ENCODE assay signal across 20 cellular contexts in the genomic region with DNA sequence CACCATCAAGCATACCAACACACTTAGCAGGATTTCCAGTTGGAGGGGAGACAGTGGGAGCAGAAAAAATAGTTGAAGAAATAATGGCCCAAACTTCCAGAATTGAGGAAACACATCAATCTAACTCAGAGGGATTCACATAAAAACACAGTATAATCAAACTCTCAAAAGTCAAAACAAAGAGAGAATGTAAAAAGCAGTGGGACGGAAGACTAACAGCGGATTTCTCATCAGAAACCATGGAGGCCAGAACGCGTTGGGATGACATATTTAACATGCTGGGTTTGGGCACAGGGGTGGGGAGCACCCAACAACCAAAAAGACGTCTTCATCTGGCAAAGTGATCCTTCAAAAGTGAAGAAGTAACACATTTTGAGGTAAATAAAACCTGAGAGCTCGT. TPM values are rescaled to one million over a fixed set of nuclear protein-coding genes. Genes with fewer than 3 reads are reported as not detected.
DNase-seq lines count a peak whose midpoint lies in the region; ATAC-seq, FAIRE-seq and TF ChIP-seq lines count a peak whose summit lies in the region.
"Had no signal": no experiment of that assay in that cellular context is flagged by ENCODE, and none has a peak within 500 bp of the region (broad histone marks: within the 10 kb centered on the region; RNA-seq: fewer than 3 reads in every experiment).

No MANE protein-coding gene starts in this region.

- no peak for TF ChIP-seq RAD21 in K562 (CRISPR knock-in tag; conservative IDR thresholded peaks at IDR 0.05 in 1 of 2, IDR thresholded peaks at IDR 0.05 in 1 of 2)

- H3K4me1 ChIP-seq in HEK293 (ENCODE audit: control insufficient read depth, insufficient read depth, low read length), result no peaks in the 10 kb centered on the region
- peaks cover 0 to 4% of the 10 kb centered on the region in 2 experiments; a peak in 2 of 5 replicates for H3K4me1 ChIP-seq in K562 (replicated peaks in 1 of 2; ENCODE audit: control insufficient read depth in 2 of 2, insufficient read depth in 2 of 2, low read length in 2 of 2)
- H3K4me1 ChIP-seq in spleen, result peaks cover 0 to 18% (median 5%) of the 10 kb centered on the region in 6 donors
- H3K4me1 ChIP-seq: SJSA1 had no signal

- FAIRE-seq in K562 (lab: Jason Lieb, UNC), result no peak
- FAIRE-seq: D721Med, HTR-8/SVneo had no signal

- POLR2A ChIA-PET in HEK293 (lab: Yijun Ruan, JAX), result no interaction called here
- POLR2A ChIA-PET in K562 (lab: Yijun Ruan, JAX), result interaction anchor here (1.5 kb wide), 1 partner anchor 26 kb away, joined by 5 read pairs; no protein-coding TSS in a partner anchor

- H3K79me2 ChIP-seq in K562 (ENCODE audit: control insufficient read depth, insufficient read depth, low read length), result no peaks in the 10 kb centered on the region

- peaks cover 50% of the 10 kb centered on the region for H3K9me3 Mint-ChIP-seq in activated naive CD4-positive, alpha-beta T cell treated with anti-CD3 and anti-CD28 coated beads, Interleukin-2, amount 50 U/mL, for 24 hours

- peaks cover 53% of the 10 kb centered on the region for H3K4me1 Mint-ChIP-seq in activated naive CD4-positive, alpha-beta T cell treated with anti-CD3 and anti-CD28 coated beads, Interleukin-2, amount 50 U/mL, for 24 hours

- no peak overlapping the region for H3K4me3 ChIP-seq in HEK293 (ENCODE audit: low read depth, low read length)
- H3K4me3 ChIP-seq in K562, result no peak overlapping the region
- no peak overlapping the region for H3K4me3 ChIP-seq in spleen
- H3K4me3 ChIP-seq: SJSA1 had no signal

- intact Hi-C loops in K562 (cut with micrococcal nuclease) (no loop called here), spleen (cut with DNase I; ENCODE audit: low total_unique reads) (no loop called here)

- BruUV-seq in K562 (replicated peaks; lab: Mats Ljungman, UMichigan), result no TSS peak

- no peak overlapping the region for H3K27ac ChIP-seq in HEK293 (ENCODE audit: extremely low read depth, low read depth, low read length)
- H3K27ac ChIP-seq in K562 (ENCODE audit: extremely low read depth, low read depth, low read length), result no peak overlapping the region
- H3K27ac ChIP-seq in spleen, result peak overlapping the region in 6 of 8 donors; percentile 48 to 84 (median 72)
- H3K27ac ChIP-seq: HL-60, RWPE1, SJSA1 had no signal

- H3K27ac Mint-ChIP-seq in activated naive CD4-positive, alpha-beta T cell treated with anti-CD3 and anti-CD28 coated beads, Interleukin-2, amount 50 U/mL, for 24 hours, result peak overlapping the region; percentile 96
- H3K27ac Mint-ChIP-seq: CD14-positive monocyte, H9 had no signal

- H3K4me2 ChIP-seq in K562 (ENCODE audit: insufficient read depth, low read length), result no peak overlapping the region

- TF ChIP-seq EP300 in K562 (IDR thresholded peaks at IDR 0.05; ENCODE audit: low read length), result no peak

- in situ Hi-C loops in K562 (cut with MboI), result no loop called here

- CTCF ChIA-PET in HEK293 (lab: Yijun Ruan, JAX) (no interaction called here), K562 (lab: Yijun Ruan, JAX; ENCODE audit: low intra/inter-chr PET ratio) (no interaction called here)

- peaks cover 4 to 23% of the 10 kb centered on the region in 2 experiments; a peak in 3 of 5 replicates for H3K27me3 ChIP-seq in K562 (ENCODE audit: control insufficient read depth in 2 of 2, insufficient read depth in 2 of 2, low read length in 2 of 2)
- peaks cover 0 to 15% (median 0%) of the 10 kb centered on the region in 7 donors for H3K27me3 ChIP-seq in spleen (replicated peaks in 1 of 7)

- TF ChIP-seq POLR2A in K562 (conservative IDR thresholded peaks at IDR 0.05), result no peak
- TF ChIP-seq POLR2A in spleen (IDR thresholded peaks at IDR 0.05), result no peak

- no peaks in the 10 kb centered on the region for H4K20me1 ChIP-seq in K562 (replicated peaks; ENCODE audit: control insufficient read depth, insufficient read depth, low read length)

- peaks cover 30% of the 10 kb centered on the region for H3K36me3 Mint-ChIP-seq in activated naive CD4-positive, alpha-beta T cell treated with anti-CD3 and anti-CD28 coated beads, Interleukin-2, amount 50 U/mL, for 24 hours
- H3K36me3 Mint-ChIP-seq: CD14-positive monocyte had no signal

- peak overlapping the region; percentile 71 for H3K4me3 Mint-ChIP-seq in activated naive CD4-positive, alpha-beta T cell treated with anti-CD3 and anti-CD28 coated beads, Interleukin-2, amount 50 U/mL, for 24 hours
- H3K4me3 Mint-ChIP-seq: CD14-positive monocyte, H9 had no signal

- no peak overlapping the region for H3K9ac ChIP-seq in K562 (ENCODE audit: insufficient read depth in 1 of 2, low read depth in 2 of 2, low read length in 2 of 2)

- under 1% methylated on average over 6 of the region's 6 CpGs for WGBS in K562 (ENCODE audit: insufficient coverage, low coverage, missing lambda C conversion rate)
- 87 to 94% (median 91%) methylated on average over 6 of the region's 6 CpGs for WGBS in spleen, 5 donors

- no peaks in the 10 kb centered on the region for H3K9me1 ChIP-seq in K562 (ENCODE audit: control insufficient read depth, insufficient read depth, low read length)

- no peaks in the 10 kb centered on the region for H3K27me3 Mint-ChIP-seq in activated naive CD4-positive, alpha-beta T cell treated with anti-CD3 and anti-CD28 coated beads, Interleukin-2, amount 50 U/mL, for 24 hours

- TF ChIP-seq CTCF in HEK293 (tag by site-specific recombination; IDR thresholded peaks at IDR 0.05), result no peak
- TF ChIP-seq CTCF in K562 (IDR thresholded peaks at IDR 0.05 in 2 of 3, conservative IDR thresholded peaks at IDR 0.05 in 1 of 3; ENCODE audit: insufficient read depth in 2 of 3, low read depth in 1 of 3, low read length in 3 of 3), result no peak
- TF ChIP-seq CTCF in spleen (IDR thresholded peaks at IDR 0.05 in 8 of 11, conservative IDR thresholded peaks at IDR 0.05 in 3 of 11), result no peak

- DNase-seq in activated naive CD4-positive, alpha-beta T cell treated with Interleukin-2 at 50 U/mL for 16 hours, result no peak
- no peak for DNase-seq in K562 (ENCODE audit: extremely low read depth in 1 of 4, low spot score in 3 of 4)
- DNase-seq in spleen, result no peak
- DNase-seq in NCI-H1436 (lab: John Stamatoyannopoulos, UW), result no peak
- no peak for DNase-seq in NCI-H187 treated with DMSO at 0.1 percent for 48 hours (lab: John Stamatoyannopoulos, UW)
- DNase-seq: ACHN, AML-193, DMS79, H9, NCI-H1105 treated with DMSO at 0.1 percent for 48 hours, NCI-H1930, NCI-H446 had no signal

- no peak for ATAC-seq in K562

- no peak overlapping the region for H2AFZ ChIP-seq in K562 (ENCODE audit: low read depth, low read length)

- no peaks in the 10 kb centered on the region for H3K36me3 ChIP-seq in HEK293 (ENCODE audit: control insufficient read depth in 2 of 2, insufficient read depth in 1 of 2, low read length in 2 of 2)
- no peaks in the 10 kb centered on the region for H3K36me3 ChIP-seq in K562 (ENCODE audit: control insufficient read depth, insufficient read depth, low read length)
- no peaks in the 10 kb centered on the region for H3K36me3 ChIP-seq in spleen
- H3K36me3 ChIP-seq: SJSA1 had no signal

- H3K9me3 ChIP-seq in HEK293 (ENCODE audit: control insufficient read depth, insufficient read depth, low read depth, low read length) (no peaks in the 10 kb centered on the region), K562 (replicated peaks; ENCODE audit: control insufficient read depth, insufficient read depth, low read depth, low read length) (no peaks in the 10 kb centered on the region), spleen (peaks cover 5 to 54% (median 44%) of the 10 kb centered on the region in 8 donors)

RNA-seq across cellular contexts. Expression of a gene that starts 7.0 kb away (rescaled TPM):
- total RNA-seq in K562 (2011; cell fraction: chromatin; rRNA removed; ENCODE audit: low replicate concordance), result not detected in 2 replicates
- not detected in 2 replicates for total RNA-seq in K562 (2011; cell fraction: nucleolus; rRNA removed)
- not detected in 2 replicates for total RNA-seq in K562 (2011; cell fraction: nucleoplasm; rRNA removed)
- total RNA-seq in K562 (2014; rRNA removed) (not detected in 2 replicates), K562 (2014; rRNA removed; fragmentation: Illumina TruSeq; extraction: Trizol) (not detected in 2 replicates), K562 (2015; rRNA removed; fragmentation: Illumina TruSeq; extraction: Trizol) (not detected in 2 replicates), K562 (2021) (not detected in 2 replicates), spleen (not detected)
- polyA plus RNA-seq in K562 (2011; rRNA removed) (not detected in 2 replicates), K562 (2014; fragmentation: Illumina TruSeq; extraction: Trizol) (not detected in 2 replicates), K562 (2014; fragmentation: Nextera tagmentation; extraction: Ambion mirVana) (not detected), K562 (2014; rRNA removed) (not detected in 2 replicates), spleen (not detected)
- polyA plus RNA-seq in K562 (2011; cell fraction: cytosol; rRNA removed), result not detected in 2 replicates
- not detected in 2 replicates for polyA plus RNA-seq in K562 (2011; cell fraction: nucleus; rRNA removed)
- polyA plus RNA-seq in K562 (2012), result not detected in 2 replicates
- polyA minus RNA-seq in K562 (2011; rRNA and poly(A)+ RNA removed), result not detected in 2 replicates
- not detected in 2 replicates for polyA minus RNA-seq in K562 (2011; cell fraction: cytosol; rRNA and poly(A)+ RNA removed)
- not detected in 2 replicates for polyA minus RNA-seq in K562 (2011; cell fraction: nucleus; rRNA and poly(A)+ RNA removed)
- total RNA-seq: H9, SJSA1 had no signal
- polyA plus RNA-seq: CD14-positive monocyte had no signal

RNA-seq across cellular contexts. Expression of a gene that starts 8.0 kb away (rescaled TPM):
- total RNA-seq in K562 (2011; cell fraction: chromatin; rRNA removed; ENCODE audit: low replicate concordance), result not detected in 2 replicates
- total RNA-seq in K562 (2011; cell fraction: nucleolus; rRNA removed), result not detected in 2 replicates
- total RNA-seq in K562 (2011; cell fraction: nucleoplasm; rRNA removed), result not detected in 2 replicates
- total RNA-seq in K562 (2014; rRNA removed) (not detected in 2 replicates), K562 (2014; rRNA removed; fragmentation: Illumina TruSeq; extraction: Trizol) (not detected in 2 replicates), K562 (2015; rRNA removed; fragmentation: Illumina TruSeq; extraction: Trizol) (not detected in 2 replicates), K562 (2021) (not detected in 2 replicates), spleen (not detected)
- polyA plus RNA-seq in K562 (2011; rRNA removed) (not detected in 2 replicates), K562 (2014; fragmentation: Illumina TruSeq; extraction: Trizol) (not detected in 2 replicates), K562 (2014; fragmentation: Nextera tagmentation; extraction: Ambion mirVana) (not detected), K562 (2014; rRNA removed) (not detected in 2 replicates), spleen (not detected)
- polyA plus RNA-seq in K562 (2011; cell fraction: cytosol; rRNA removed), result not detected in 2 replicates
- not detected in 2 replicates for polyA plus RNA-seq in K562 (2011; cell fraction: nucleus; rRNA removed)
- polyA plus RNA-seq in K562 (2012), result not detected in 2 replicates
- not detected in 2 replicates for polyA minus RNA-seq in K562 (2011; rRNA and poly(A)+ RNA removed)
- not detected in 2 replicates for polyA minus RNA-seq in K562 (2011; cell fraction: cytosol; rRNA and poly(A)+ RNA removed)
- not detected in 2 replicates for polyA minus RNA-seq in K562 (2011; cell fraction: nucleus; rRNA and poly(A)+ RNA removed)
- total RNA-seq: H9, SJSA1 had no signal
- polyA plus RNA-seq: CD14-positive monocyte had no signal

RNA-seq across cellular contexts. Expression of a gene that starts 17.3 kb away (rescaled TPM):
- not detected in 2 replicates for total RNA-seq in K562 (2011; cell fraction: chromatin; rRNA removed; ENCODE audit: low replicate concordance)
- total RNA-seq in K562 (2011; cell fraction: nucleolus; rRNA removed), result not detected in 2 replicates
- not detected in 2 replicates for total RNA-seq in K562 (2011; cell fraction: nucleoplasm; rRNA removed)
- total RNA-seq in K562 (2014; rRNA removed) (not detected in 2 replicates), K562 (2014; rRNA removed; fragmentation: Illumina TruSeq; extraction: Trizol) (not detected in 2 replicates), K562 (2015; rRNA removed; fragmentation: Illumina TruSeq; extraction: Trizol) (not detected in 2 replicates), K562 (2021) (not detected in 2 replicates), spleen (not detected)
- polyA plus RNA-seq in K562 (2011; rRNA removed) (not detected in 2 replicates), K562 (2014; fragmentation: Illumina TruSeq; extraction: Trizol) (not detected in 2 replicates), K562 (2014; fragmentation: Nextera tagmentation; extraction: Ambion mirVana) (not detected), K562 (2014; rRNA removed) (not detected in 2 replicates), spleen (not detected)
- polyA plus RNA-seq in K562 (2011; cell fraction: cytosol; rRNA removed), result not detected in 2 replicates
- not detected in 2 replicates for polyA plus RNA-seq in K562 (2011; cell fraction: nucleus; rRNA removed)
- not detected in 2 replicates for polyA plus RNA-seq in K562 (2012)
- polyA minus RNA-seq in K562 (2011; rRNA and poly(A)+ RNA removed), result not detected in 2 replicates
- polyA minus RNA-seq in K562 (2011; cell fraction: cytosol; rRNA and poly(A)+ RNA removed), result not detected in 2 replicates
- polyA minus RNA-seq in K562 (2011; cell fraction: nucleus; rRNA and poly(A)+ RNA removed), result not detected in 2 replicates
- total RNA-seq: H9, SJSA1 had no signal
- polyA plus RNA-seq: CD14-positive monocyte had no signal

RNA-seq across cellular contexts. Expression of a gene that starts 19.5 kb away (rescaled TPM):
- not detected in 2 replicates for total RNA-seq in K562 (2011; cell fraction: chromatin; rRNA removed; ENCODE audit: low replicate concordance)
- total RNA-seq in K562 (2011; cell fraction: nucleolus; rRNA removed), result not detected in 2 replicates
- total RNA-seq in K562 (2011; cell fraction: nucleoplasm; rRNA removed), result not detected in 2 replicates
- not detected in 2 replicates for total RNA-seq in K562 (2014; rRNA removed)
- total RNA-seq in K562 (2014; rRNA removed; fragmentation: Illumina TruSeq; extraction: Trizol), result not detected in 2 replicates
- not detected in 2 replicates for total RNA-seq in K562 (2015; rRNA removed; fragmentation: Illumina TruSeq; extraction: Trizol)
- total RNA-seq in K562 (2021), result not detected in 2 replicates
- polyA plus RNA-seq in K562 (2011; rRNA removed), result not detected in 2 replicates
- not detected in 2 replicates for polyA plus RNA-seq in K562 (2011; cell fraction: cytosol; rRNA removed)
- not detected in 2 replicates for polyA plus RNA-seq in K562 (2011; cell fraction: nucleus; rRNA removed)
- polyA plus RNA-seq in K562 (2012), result not detected in 2 replicates
- polyA plus RNA-seq in K562 (2014; fragmentation: Illumina TruSeq; extraction: Trizol), result not detected in 2 replicates
- not detected for polyA plus RNA-seq in K562 (2014; fragmentation: Nextera tagmentation; extraction: Ambion mirVana)
- polyA plus RNA-seq in K562 (2014; rRNA removed), result not detected in 2 replicates
- not detected in 2 replicates for polyA minus RNA-seq in K562 (2011; rRNA and poly(A)+ RNA removed)
- not detected in 2 replicates for polyA minus RNA-seq in K562 (2011; cell fraction: cytosol; rRNA and poly(A)+ RNA removed)
- not detected in 2 replicates for polyA minus RNA-seq in K562 (2011; cell fraction: nucleus; rRNA and poly(A)+ RNA removed)
- not detected for total RNA-seq in spleen
- not detected for polyA plus RNA-seq in spleen
- total RNA-seq: H9, SJSA1 had no signal
- polyA plus RNA-seq: CD14-positive monocyte had no signal

RNA-seq across cellular contexts. Expression of a gene that starts 26.3 kb away (rescaled TPM):
- total RNA-seq in K562 (2011; cell fraction: chromatin; rRNA removed; ENCODE audit: low replicate concordance), result not detected in 2 replicates
- total RNA-seq in K562 (2011; cell fraction: nucleolus; rRNA removed), result not detected in 2 replicates
- total RNA-seq in K562 (2011; cell fraction: nucleoplasm; rRNA removed), result not detected in 2 replicates
- total RNA-seq in K562 (2014; rRNA removed) (not detected in 2 replicates), K562 (2014; rRNA removed; fragmentation: Illumina TruSeq; extraction: Trizol) (not detected in 2 replicates), K562 (2015; rRNA removed; fragmentation: Illumina TruSeq; extraction: Trizol) (not detected in 2 replicates), K562 (2021) (not detected in 2 replicates), spleen (not detected)
- polyA plus RNA-seq in K562 (2011; rRNA removed) (not detected in 2 replicates), K562 (2014; fragmentation: Illumina TruSeq; extraction: Trizol) (not detected in 2 replicates), K562 (2014; fragmentation: Nextera tagmentation; extraction: Ambion mirVana) (not detected), K562 (2014; rRNA removed) (not detected in 2 replicates), spleen (not detected)
- polyA plus RNA-seq in K562 (2011; cell fraction: cytosol; rRNA removed), result not detected in 2 replicates
- not detected in 2 replicates for polyA plus RNA-seq in K562 (2011; cell fraction: nucleus; rRNA removed)
- polyA plus RNA-seq in K562 (2012), result not detected in 2 replicates
- not detected in 2 replicates for polyA minus RNA-seq in K562 (2011; rRNA and poly(A)+ RNA removed)
- polyA minus RNA-seq in K562 (2011; cell fraction: cytosol; rRNA and poly(A)+ RNA removed), result not detected in 2 replicates
- polyA minus RNA-seq in K562 (2011; cell fraction: nucleus; rRNA and poly(A)+ RNA removed), result not detected in 2 replicates
- total RNA-seq: H9, SJSA1 had no signal
- polyA plus RNA-seq: CD14-positive monocyte had no signal

Comparison
In these comparisons a context has a peak if more than half of its experiments do, and no peak if none do; other contexts are left out.
1. H3K27ac ChIP-seq: peak in spleen (6 of 8); none in HEK293 (single experiment) and K562 (single experiment).